In the genomic region with DNA sequence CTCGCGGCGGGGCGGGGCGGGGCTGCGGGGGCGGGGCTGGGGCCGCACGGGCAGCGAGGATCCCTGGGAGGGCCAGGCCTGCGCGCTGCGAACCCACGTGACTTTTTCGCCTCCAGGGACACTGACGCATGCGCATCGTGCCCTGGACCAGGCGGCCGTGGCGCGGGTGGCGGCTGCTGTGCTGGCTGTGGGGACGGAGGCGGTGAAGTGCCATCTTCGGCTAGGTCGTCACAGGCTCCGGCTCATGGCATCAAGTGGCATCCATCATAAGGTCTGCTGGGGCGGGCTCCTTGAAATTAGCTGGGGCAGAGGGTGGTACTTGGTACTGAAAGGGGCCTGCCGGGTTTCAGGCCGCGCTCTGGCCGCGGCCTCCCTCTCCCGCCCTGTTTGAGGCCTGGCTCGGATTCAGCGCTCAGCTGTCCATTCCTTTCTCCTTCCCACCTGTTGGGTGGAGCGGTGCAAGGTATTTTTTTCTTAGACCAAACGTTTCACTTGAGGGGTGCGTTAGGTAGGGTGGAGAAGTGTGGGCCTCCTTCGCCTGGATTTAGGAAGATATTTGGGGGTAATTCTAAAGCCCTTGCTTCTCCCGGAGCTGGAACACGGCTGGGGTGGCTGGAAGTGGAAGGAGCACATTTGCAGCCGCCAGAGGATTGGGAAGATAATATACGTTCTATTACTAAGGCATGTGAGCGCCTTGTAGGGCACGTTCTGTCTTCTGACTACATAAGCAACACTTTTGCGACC, we compare ENCODE assay signal across 8 cellular contexts. TPM values are rescaled to one million over a fixed set of nuclear protein-coding genes. Genes with fewer than 3 reads are reported as not detected.
A peak's percentile ranks its signal among the peaks of the same experiment; 100 is the strongest.
DNase-seq lines count a peak whose midpoint lies in the region; ATAC-seq and TF ChIP-seq lines count a peak whose summit lies in the region.

A gene with protein sequence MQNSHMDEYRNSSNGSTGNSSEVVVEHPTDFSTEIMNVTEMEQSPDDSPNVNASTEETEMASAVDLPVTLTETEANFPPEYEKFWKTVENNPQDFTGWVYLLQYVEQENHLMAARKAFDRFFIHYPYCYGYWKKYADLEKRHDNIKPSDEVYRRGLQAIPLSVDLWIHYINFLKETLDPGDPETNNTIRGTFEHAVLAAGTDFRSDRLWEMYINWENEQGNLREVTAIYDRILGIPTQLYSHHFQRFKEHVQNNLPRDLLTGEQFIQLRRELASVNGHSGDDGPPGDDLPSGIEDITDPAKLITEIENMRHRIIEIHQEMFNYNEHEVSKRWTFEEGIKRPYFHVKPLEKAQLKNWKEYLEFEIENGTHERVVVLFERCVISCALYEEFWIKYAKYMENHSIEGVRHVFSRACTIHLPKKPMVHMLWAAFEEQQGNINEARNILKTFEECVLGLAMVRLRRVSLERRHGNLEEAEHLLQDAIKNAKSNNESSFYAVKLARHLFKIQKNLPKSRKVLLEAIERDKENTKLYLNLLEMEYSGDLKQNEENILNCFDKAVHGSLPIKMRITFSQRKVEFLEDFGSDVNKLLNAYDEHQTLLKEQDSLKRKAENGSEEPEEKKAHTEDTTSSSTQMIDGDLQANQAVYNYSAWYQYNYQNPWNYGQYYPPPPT (plus strand): TSS at position 138 of the 744 bp plus-strand sequence. CDS start 11,124 bp downstream, outside the sequence.

- no peaks in the 10 kb centered on the region for H3K4me1 ChIP-seq in fibroblast of lung (ENCODE audit: control insufficient read depth, extremely low read depth, insufficient read depth, low read length)
- H3K4me1 ChIP-seq in naive thymus-derived CD4-positive, alpha-beta T cell (ENCODE audit: control insufficient read depth in 2 of 2, insufficient read depth in 2 of 2, low read length in 2 of 2), result peaks cover 21 to 40% of the 10 kb centered on the region in 2 donors

- no peaks in the 10 kb centered on the region for H3K9me3 Mint-ChIP-seq in activated T-helper 17 cell treated with anti-CD3 and anti-CD28 coated beads, Interleukin-2, amount 50 U/mL, for 72 hours
- no peaks in the 10 kb centered on the region for H3K9me3 Mint-ChIP-seq in naive thymus-derived CD4-positive, alpha-beta T cell
- H3K9me3 Mint-ChIP-seq in stimulated activated memory B cell treated with anti-CD40 and anti-IgM and Interleukin-4, amounts not matched to agents 10 μg/mL and 1 μg/mL and 100 μg/mL, for 72 hours, result no peaks in the 10 kb centered on the region

- peaks cover 51% of the 10 kb centered on the region for H3K36me3 Mint-ChIP-seq in activated T-helper 17 cell treated with anti-CD3 and anti-CD28 coated beads, Interleukin-2, amount 50 U/mL, for 72 hours (ENCODE audit: low read depth)
- H3K36me3 Mint-ChIP-seq in naive thymus-derived CD4-positive, alpha-beta T cell, result peaks cover 0 to 5% (median 0%) of the 10 kb centered on the region in 5 donors
- peaks cover 7% of the 10 kb centered on the region for H3K36me3 Mint-ChIP-seq in stimulated activated memory B cell treated with anti-CD40 and anti-IgM and Interleukin-4, amounts not matched to agents 10 μg/mL and 1 μg/mL and 100 μg/mL, for 72 hours

- peak within 1 kb of the TSS; percentile 89 for H3K9ac ChIP-seq in fibroblast of lung (ENCODE audit: insufficient read depth, low read length)

- peak within 1 kb of the TSS; percentile 94 for H3K4me2 ChIP-seq in fibroblast of lung (ENCODE audit: extremely low read depth, insufficient read depth, low read length)

- no peaks in the 10 kb centered on the region for H3K27me3 ChIP-seq in fibroblast of lung (ENCODE audit: control insufficient read depth, insufficient read depth, low read length)
- H3K27me3 ChIP-seq in naive thymus-derived CD4-positive, alpha-beta T cell (ENCODE audit: control insufficient read depth in 2 of 2, insufficient read depth in 2 of 2, low read length in 2 of 2), result no peaks in the 10 kb centered on the region

- POLR2A ChIA-PET in naive thymus-derived CD4-positive, alpha-beta T cell (lab: Charles Lee), result interaction anchor here (0.5 to 2.3 kb wide), 6 partner anchors 13 to 185 kb away, joined by 3 to 11 read pairs (median 4); a partner anchor contains a TSS

- peak within 1 kb of the TSS; percentile 74 for H3K27ac ChIP-seq in fibroblast of lung (ENCODE audit: insufficient read depth, low read length)
- peak within 1 kb of the TSS; percentile 84 for H3K27ac ChIP-seq in naive thymus-derived CD4-positive, alpha-beta T cell (ENCODE audit: low read depth, low read length)

- H3K4me1 Mint-ChIP-seq in activated T-helper 17 cell treated with anti-CD3 and anti-CD28 coated beads, Interleukin-2, amount 50 U/mL, for 72 hours, result peaks cover 29% of the 10 kb centered on the region
- H3K4me1 Mint-ChIP-seq in naive thymus-derived CD4-positive, alpha-beta T cell, result peaks cover 35 to 63% (median 50%) of the 10 kb centered on the region in 7 donors
- peaks cover 54% of the 10 kb centered on the region for H3K4me1 Mint-ChIP-seq in stimulated activated memory B cell treated with anti-CD40 and anti-IgM and Interleukin-4, amounts not matched to agents 10 μg/mL and 1 μg/mL and 100 μg/mL, for 72 hours

- CTCF ChIA-PET in naive thymus-derived CD4-positive, alpha-beta T cell (lab: Charles Lee), result no interaction called here

- H4K20me1 ChIP-seq in fibroblast of lung (ENCODE audit: control insufficient read depth, extremely low read depth, insufficient read depth, low read length), result no peaks in the 10 kb centered on the region

- H2AFZ ChIP-seq in fibroblast of lung (ENCODE audit: low read length), result peak within 1 kb of the TSS; percentile 93

- intact Hi-C loops in naive thymus-derived CD4-positive, alpha-beta T cell (cut with micrococcal nuclease), result loop anchor here (1.0 to 2.0 kb wide), 6 partner anchors 8 to 187 kb away; a partner anchor contains a TSS

- H3K4me3 ChIP-seq in fibroblast of lung (replicated peaks in 1 of 4; ENCODE audit: control extremely low read depth in 1 of 4, insufficient read depth in 1 of 4, low read depth in 3 of 4, low read length in 4 of 4), result peak within 1 kb of the TSS; percentile 73 to 98 (median 82)
- peak within 1 kb of the TSS; percentile 86 for H3K4me3 ChIP-seq in naive thymus-derived CD4-positive, alpha-beta T cell (ENCODE audit: low read length)

- DNase-seq in EH (ENCODE audit: low read depth) (peak; percentile 93), GOT3 (lab: John Stamatoyannopoulos, UW) (peak; percentile 57), LHCN-M2 (ENCODE audit: low read depth) (peak; percentile 88), RPMI7951 (ENCODE audit: low read depth) (peak; percentile 86), fibroblast of lung (ENCODE audit: low read depth in 2 of 2) (peak; percentile 86 to 90)
- peak; percentile 89 to 97 (median 92) for DNase-seq in naive thymus-derived CD4-positive, alpha-beta T cell

- H3K4me3 Mint-ChIP-seq in activated T-helper 17 cell treated with anti-CD3 and anti-CD28 coated beads, Interleukin-2, amount 50 U/mL, for 72 hours, result peak within 1 kb of the TSS; percentile 94
- peak within 1 kb of the TSS; percentile 94 to 97 (median 96) for H3K4me3 Mint-ChIP-seq in naive thymus-derived CD4-positive, alpha-beta T cell
- H3K4me3 Mint-ChIP-seq in stimulated activated memory B cell treated with anti-CD40 and anti-IgM and Interleukin-4, amounts not matched to agents 10 μg/mL and 1 μg/mL and 100 μg/mL, for 72 hours, result peak within 1 kb of the TSS; percentile 95

- no peaks in the 10 kb centered on the region for H3K27me3 Mint-ChIP-seq in activated T-helper 17 cell treated with anti-CD3 and anti-CD28 coated beads, Interleukin-2, amount 50 U/mL, for 72 hours
- no peaks in the 10 kb centered on the region for H3K27me3 Mint-ChIP-seq in naive thymus-derived CD4-positive, alpha-beta T cell
- H3K27me3 Mint-ChIP-seq in stimulated activated memory B cell treated with anti-CD40 and anti-IgM and Interleukin-4, amounts not matched to agents 10 μg/mL and 1 μg/mL and 100 μg/mL, for 72 hours, result no peaks in the 10 kb centered on the region

- no peak for TF ChIP-seq CTCF in fibroblast of lung (conservative IDR thresholded peaks at IDR 0.05 in 1 of 2, IDR thresholded peaks at IDR 0.05 in 1 of 2; ENCODE audit: low read depth in 1 of 2, low read length in 2 of 2)

- H3K27ac Mint-ChIP-seq in activated T-helper 17 cell treated with anti-CD3 and anti-CD28 coated beads, Interleukin-2, amount 50 U/mL, for 72 hours, result peak within 1 kb of the TSS; percentile 96
- H3K27ac Mint-ChIP-seq in naive thymus-derived CD4-positive, alpha-beta T cell, result peak within 1 kb of the TSS; percentile 89 to 98 (median 93)
- peak within 1 kb of the TSS; percentile 97 for H3K27ac Mint-ChIP-seq in stimulated activated memory B cell treated with anti-CD40 and anti-IgM and Interleukin-4, amounts not matched to agents 10 μg/mL and 1 μg/mL and 100 μg/mL, for 72 hours

- H3K36me3 ChIP-seq in fibroblast of lung (ENCODE audit: control insufficient read depth, insufficient read depth, low read length), result no peaks in the 10 kb centered on the region
- peaks cover 0 to 3% (median 0%) of the 10 kb centered on the region in 3 experiments for H3K36me3 ChIP-seq in naive thymus-derived CD4-positive, alpha-beta T cell (ENCODE audit: control insufficient read depth in 2 of 3, insufficient read depth in 3 of 3, low read length in 3 of 3)

- H3K9me3 ChIP-seq in fibroblast of lung (ENCODE audit: control insufficient read depth, insufficient read depth, low read depth, low read length), result no peaks in the 10 kb centered on the region
- H3K9me3 ChIP-seq in naive thymus-derived CD4-positive, alpha-beta T cell (ENCODE audit: control insufficient read depth in 2 of 3, low read length in 3 of 3), result no peaks in the 10 kb centered on the region

- peak; percentile 97 for ATAC-seq in activated T-helper 17 cell treated with anti-CD3 and anti-CD28 coated beads, Interleukin-2, amount 50 U/mL, for 72 hours (replicated peaks)
- ATAC-seq in naive thymus-derived CD4-positive, alpha-beta T cell, result peak; percentile 97
- ATAC-seq in stimulated activated memory B cell treated with anti-CD40 and anti-IgM and Interleukin-4, amounts not matched to agents 10 μg/mL and 1 μg/mL and 100 μg/mL, for 72 hours, result peak; percentile 98

- peaks cover 51% of the 10 kb centered on the region for H3K79me2 ChIP-seq in fibroblast of lung (ENCODE audit: control insufficient read depth, insufficient read depth, low read length)

RNA-seq across cellular contexts. Expression of the gene that starts here (rescaled TPM):
- total RNA-seq in LHCN-M2 (2014; rRNA removed), result 23.9 and 26.1 TPM in 2 replicates
- polyA plus RNA-seq in LHCN-M2 (2012), result 5.2 TPM
- total RNA-seq in RPMI7951 (2014; rRNA removed; shearing (Covaris generic)), result 20.4 and 24.9 TPM in 2 replicates
- 10 to 100 TPM; 49.6 to 78.1 TPM for total RNA-seq in activated T-helper 17 cell treated with anti-CD3 and anti-CD28 coated beads, Interleukin-2, amount 50 U/mL, for 72 hours
- 28.4 and 29.0 TPM in 2 replicates for total RNA-seq in fibroblast of lung
- 21.3 and 28.5 TPM in 2 replicates for polyA plus RNA-seq in fibroblast of lung
- polyA plus RNA-seq in fibroblast of lung (2012), result 11.8 and 16.3 TPM in 2 replicates
- 1.5 and 8.7 TPM in 2 replicates for polyA minus RNA-seq in fibroblast of lung (ENCODE audit: low replicate concordance)
- 10 to 100 TPM; 46.2 to 81.8 (median 58.4) TPM for total RNA-seq in naive thymus-derived CD4-positive, alpha-beta T cell
- polyA plus RNA-seq in naive thymus-derived CD4-positive, alpha-beta T cell, result 10 to 100 TPM; 10.5 to 13.7 TPM

Comparison
In these comparisons a context has a peak if more than half of its experiments do, and no peak if none do; other contexts are left out.
1. Peak in every context shown above with its lines: DNase-seq, ATAC-seq, H3K4me3 ChIP-seq and H3K27ac ChIP-seq.